1 cellular context compared by ENCODE assay signal in the genomic region with DNA sequence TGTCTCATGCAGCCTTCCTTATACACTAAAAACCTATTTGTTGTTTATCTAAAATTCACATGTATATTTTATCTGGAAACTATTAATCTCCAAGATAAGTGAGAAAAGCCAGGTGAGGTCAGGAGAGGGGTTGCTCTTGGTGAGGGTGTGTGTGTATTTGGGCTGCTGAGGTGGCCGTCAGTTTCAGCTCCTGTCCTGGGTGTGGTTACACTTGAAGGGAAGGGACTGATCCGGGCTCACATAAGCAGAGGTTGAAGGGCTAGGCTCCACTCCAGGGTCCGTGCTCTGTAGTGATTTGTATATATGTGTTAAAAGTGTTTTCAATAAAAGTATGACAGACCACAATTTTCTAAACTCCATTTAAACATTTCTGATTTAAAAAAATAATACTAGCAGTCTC.
TF ChIP-seq lines count a peak whose summit lies in the region.

No MANE protein-coding gene starts in this region.

TF ChIP-seq in HepG2, 621 proteins besides CTCF, POLR2A, EP300 and RAD21:
- 0 out of 2 replicates have a peak, but pooled peaks have one; percentile 13 for TF ChIP-seq ZKSCAN8 (CRISPR knock-in tag; IDR thresholded peaks at IDR 0.05; ENCODE audit: borderline replicate concordance)
- no peak for TF ChIP-seq TCF7 (IDR thresholded peaks at IDR 0.05; ENCODE audit: low read depth)
- no peak for TF ChIP-seq ZMYM3 (CRISPR knock-in tag; IDR thresholded peaks at IDR 0.05)
- no peak for TF ChIP-seq MIER3 (CRISPR knock-in tag; IDR thresholded peaks at IDR 0.05; ENCODE audit: borderline replicate concordance)
